20 cellular contexts compared by ENCODE assay signal in the genomic region with DNA sequence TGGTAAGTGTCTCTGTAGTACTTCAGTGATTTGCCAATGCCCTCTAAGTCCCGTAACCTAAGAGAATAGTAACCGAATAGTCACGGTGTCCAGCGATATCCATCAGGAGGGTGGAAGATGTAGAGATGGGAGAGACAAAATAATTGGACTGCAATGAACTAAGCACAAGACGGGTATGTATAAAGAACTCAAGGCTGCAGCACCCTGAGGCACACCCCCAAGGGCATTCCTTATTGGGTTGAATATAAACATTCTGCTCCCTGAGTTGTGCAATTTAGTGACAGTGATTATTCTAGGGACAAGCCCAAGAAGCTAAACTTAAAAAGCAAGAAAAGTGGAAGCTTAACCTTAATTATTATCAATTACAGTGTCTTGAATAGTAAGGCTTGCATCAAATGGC. TPM values are rescaled to one million over a fixed set of nuclear protein-coding genes. Genes with fewer than 3 reads are reported as not detected.
DNase-seq lines count a peak whose midpoint lies in the region; ATAC-seq, FAIRE-seq and TF ChIP-seq lines count a peak whose summit lies in the region.
"Had no signal": no experiment of that assay in that cellular context is flagged by ENCODE, and none has a peak within 500 bp of the region (broad histone marks: within the 10 kb centered on the region; RNA-seq: fewer than 3 reads in every experiment).

No MANE protein-coding gene starts in this region.

- no peak overlapping the region for H3K4ac ChIP-seq in IMR-90 (ENCODE audit: low read depth, low read length)

- no peak overlapping the region for H3K9ac ChIP-seq in IMR-90 (ENCODE audit: low read depth, low read length)
- H3K9ac ChIP-seq: KMS-11 had no signal

- peaks cover 0 to 2% (median 0%) of the 10 kb centered on the region in 8 donors for H3K9me3 Mint-ChIP-seq in CD4-positive, alpha-beta memory T cell
- H3K9me3 Mint-ChIP-seq: CD4-positive, alpha-beta T cell; GM23338 had no signal

- H2BK5ac ChIP-seq in IMR-90 (ENCODE audit: low read depth, low read length, poor library complexity, severe bottlenecking) = peak overlapping the region; percentile 28

- peaks cover 3 to 15% of the 10 kb centered on the region in 2 experiments; a peak in 3 of 4 replicates for H3K79me1 ChIP-seq in IMR-90 (ENCODE audit: low read depth in 1 of 2, low read length in 2 of 2)

- H2AK5ac ChIP-seq in IMR-90 (ENCODE audit: low read depth, low read length) = no peak overlapping the region

- H3K56ac ChIP-seq in IMR-90 (ENCODE audit: extremely low read depth, insufficient read depth, low read length) = no peak overlapping the region

- no peak overlapping the region for H2BK15ac ChIP-seq in IMR-90 (ENCODE audit: low read depth, low read length)

- DNase-seq in GM12891 (ENCODE audit: insufficient read length, low spot score) (no peak), IMR-90 (no peak), iris pigment epithelial cell (ENCODE audit: low read depth) (peak; percentile 45), HUDEP-2 (lab: John Stamatoyannopoulos, UW; ENCODE audit: unreplicated experiment in 76 of 76) (no peak), NCI-H146 treated with DMSO at 0.1 percent for 48 hours (lab: John Stamatoyannopoulos, UW; ENCODE audit: unreplicated experiment) (no peak)
- no peak for DNase-seq in CD4-positive, alpha-beta memory T cell
- DNase-seq in central memory CD4-positive, alpha-beta T cell = no peak
- DNase-seq: ACHN; AML-193; CD4-positive, alpha-beta T cell; DMS153; DMS79; H7 had no signal

- H4K20me1 ChIP-seq in IMR-90 (ENCODE audit: insufficient read depth, low read length) = no peaks in the 10 kb centered on the region

- in situ Hi-C loops in IMR-90 (cut with MboI; ENCODE audit: low sequenced_read_pairs) = loop anchor here (25.0 kb wide), 1 partner anchor 684 kb away; a partner anchor contains a TSS

- no peak overlapping the region for H2BK20ac ChIP-seq in IMR-90 (ENCODE audit: low read depth, low read length)

- no peak overlapping the region for H4K91ac ChIP-seq in IMR-90 (ENCODE audit: insufficient read depth, low read depth, low read length)

- no peak overlapping the region for H2AFZ ChIP-seq in IMR-90 (replicated peaks; ENCODE audit: low read length, poor library complexity)
- H2AFZ ChIP-seq: GM23338 had no signal

- H4K5ac ChIP-seq in IMR-90 (ENCODE audit: low read depth, low read length) = no peak overlapping the region

- H3K4me2 ChIP-seq in IMR-90 (ENCODE audit: low read depth, low read length) = no peak overlapping the region
- H3K4me2 ChIP-seq: GM23338, KMS-11 had no signal

- 100% methylated on average over 4 of the region's 5 CpGs; no CpG with 5 or more reads in 1 of the 2 experiments for WGBS in IMR-90 (ENCODE audit: extremely low coverage in 2 of 2, insufficient read length in 1 of 2), 2 experiments

- peaks cover 0 to 1% of the 10 kb centered on the region in 2 donors for H3K27me3 Mint-ChIP-seq in CD4-positive, alpha-beta memory T cell
- H3K27me3 Mint-ChIP-seq: CD4-positive, alpha-beta T cell had no signal

- peak; percentile 31 for FAIRE-seq in GM12891 (lab: Jason Lieb, UNC)
- FAIRE-seq: A204.1, GM12878, GM18507 had no signal

- H3K4me3 ChIP-seq in IMR-90 (ENCODE audit: insufficient read depth, low read depth, low read length) = no peak overlapping the region
- no peak overlapping the region for H3K4me3 ChIP-seq in CD4-positive, alpha-beta memory T cell (ENCODE audit: low read length in 2 of 2)
- H3K4me3 ChIP-seq: GM12878, GM23338 had no signal

- no peak overlapping the region for H3K27ac ChIP-seq in IMR-90 (ENCODE audit: insufficient read depth, low read length)
- no peak overlapping the region for H3K27ac ChIP-seq in CD4-positive, alpha-beta memory T cell (ENCODE audit: low read depth, low read length)
- H3K27ac ChIP-seq: C4-2B, KMS-11 had no signal

- H4K8ac ChIP-seq in IMR-90 (ENCODE audit: low read depth in 2 of 2, low read length in 2 of 2) = no peak overlapping the region

- no peaks in the 10 kb centered on the region for H3K9me3 ChIP-seq in IMR-90 (ENCODE audit: control insufficient read depth, insufficient read depth, low read length)
- H3K9me3 ChIP-seq in CD4-positive, alpha-beta memory T cell (ENCODE audit: control insufficient read depth in 1 of 2, low read length in 2 of 2) = no peaks in the 10 kb centered on the region

- ATAC-seq in IMR-90 (ENCODE audit: low read depth) = peak; percentile 70
- ATAC-seq: GM12878, GM23338, HCT116 had no signal

- POLR2A ChIA-PET in IMR-90 (lab: Charles Lee; ENCODE audit: unreplicated experiment) = no interaction called here
- POLR2A ChIA-PET in CD4-positive, alpha-beta memory T cell (lab: Charles Lee; ENCODE audit: partially characterized antibody) = no interaction called here

- H2BK120ac ChIP-seq in IMR-90 (ENCODE audit: low read depth, low read length) = no peak overlapping the region

- intact Hi-C loops in IMR-90 (cut with micrococcal nuclease) = no loop called here
- intact Hi-C loops in CD4-positive, alpha-beta memory T cell (cut with micrococcal nuclease) = no loop called here

- H3K4me3 Mint-ChIP-seq in CD4-positive, alpha-beta memory T cell = no peak overlapping the region
- H3K4me3 Mint-ChIP-seq: CD4-positive, alpha-beta T cell; GM23338 had no signal

- dilution Hi-C loops in IMR-90 (cut with HindIII; ENCODE audit: low sequenced_read_pairs, unreplicated experiment) = no loop called here

- no peak overlapping the region for H3K14ac ChIP-seq in IMR-90 (replicated peaks; ENCODE audit: low read depth, low read length)

- no peak overlapping the region for H3K18ac ChIP-seq in IMR-90 (ENCODE audit: low read depth, low read length)

- TF ChIP-seq POLR2A in GM12891 (IDR thresholded peaks at IDR 0.05; ENCODE audit: low read depth, low read length) (no peak), IMR-90 (IDR thresholded peaks at IDR 0.05; ENCODE audit: low read depth, low read length) (no peak)

- TF ChIP-seq CTCF in IMR-90 (conservative IDR thresholded peaks at IDR 0.05; ENCODE audit: low read depth, low read length) = no peak

- no peak for TF ChIP-seq RAD21 in IMR-90 (IDR thresholded peaks at IDR 0.05; ENCODE audit: low read length)

- H3K4me1 Mint-ChIP-seq in CD4-positive, alpha-beta memory T cell = no peaks in the 10 kb centered on the region
- H3K4me1 Mint-ChIP-seq: GM23338 had no signal

- H3K36me3 Mint-ChIP-seq in CD4-positive, alpha-beta memory T cell = no peaks in the 10 kb centered on the region

- no peaks in the 10 kb centered on the region for H3K27me3 ChIP-seq in IMR-90 (ENCODE audit: control insufficient read depth, insufficient read depth, low read length)
- no peaks in the 10 kb centered on the region for H3K27me3 ChIP-seq in CD4-positive, alpha-beta memory T cell (ENCODE audit: insufficient read depth, low read length)

- CTCF ChIA-PET in IMR-90 (lab: Yijun Ruan, JAX) = interaction anchor here (1.0 kb wide), 1 partner anchor 224 kb away, joined by 3 read pairs; no protein-coding TSS in a partner anchor
- CTCF ChIA-PET in CD4-positive, alpha-beta memory T cell (lab: Charles Lee; ENCODE audit: partially characterized antibody) = no interaction called here

- no peak overlapping the region for H3K27ac Mint-ChIP-seq in CD4-positive, alpha-beta memory T cell
- H3K27ac Mint-ChIP-seq: CD4-positive, alpha-beta T cell; GM23338 had no signal

- peaks cover 44% of the 10 kb centered on the region for H3K36me3 ChIP-seq in IMR-90 (ENCODE audit: control insufficient read depth, insufficient read depth, low read length)
- H3K36me3 ChIP-seq in CD4-positive, alpha-beta memory T cell (ENCODE audit: insufficient read depth, low read length) = no peaks in the 10 kb centered on the region

- H3K9me1 ChIP-seq in IMR-90 (ENCODE audit: insufficient read depth, low read length) = peaks cover 2% of the 10 kb centered on the region; the same call in 1 of the 2 replicates

- H3K4me1 ChIP-seq in IMR-90 (ENCODE audit: control insufficient read depth, insufficient read depth, low read length) = no peaks in the 10 kb centered on the region; the same call in 1 of the 2 replicates
- H3K4me1 ChIP-seq in CD4-positive, alpha-beta memory T cell (ENCODE audit: insufficient read depth, low read length) = no peaks in the 10 kb centered on the region

- no peak overlapping the region for H2AK9ac ChIP-seq in IMR-90 (replicated peaks; ENCODE audit: low read depth, low read length, poor library complexity)

- no TSS peak for BruUV-seq in IMR-90 (replicated peaks; lab: Mats Ljungman, UMichigan)

- no peak overlapping the region for H3K23ac ChIP-seq in IMR-90 (ENCODE audit: low read depth, low read length)

TF ChIP-seq in GM12891, 5 proteins besides CTCF, POLR2A, EP300 and RAD21:
- TF ChIP-seq TAF1 (IDR thresholded peaks at IDR 0.05; ENCODE audit: low read depth, low read length) (no peak), PAX5 (IDR thresholded peaks at IDR 0.05; ENCODE audit: insufficient read depth, low read length, severe bottlenecking) (no peak), SPI1 (IDR thresholded peaks at IDR 0.05; ENCODE audit: low read depth, low read length) (no peak)

TF ChIP-seq in IMR-90, 13 proteins besides CTCF, POLR2A, EP300 and RAD21:
- TF ChIP-seq CEBPB (IDR thresholded peaks at IDR 0.05; ENCODE audit: low read depth, low read length) = peak; percentile 49; the same call in 1 of the 2 replicates
- TF ChIP-seq FOS (IDR thresholded peaks at IDR 0.05; ENCODE audit: low read depth, low read length) = no peak

RNA-seq across cellular contexts. Expression of a gene that starts 14.6 kb away (rescaled TPM):
- 30.5 TPM for polyA plus RNA-seq in GM12891 (2012; ENCODE audit: low read depth, missing spikeins)
- 452 and 544 TPM in 2 replicates for total RNA-seq in IMR-90 (2012; rRNA removed)
- 80.7 and 97.7 TPM in 2 replicates for polyA plus RNA-seq in IMR-90 (2012; rRNA removed)
- 12.6 and 26.5 TPM in 2 replicates for polyA plus RNA-seq in IMR-90 (2012; cell fraction: cytosol; rRNA removed)
- polyA plus RNA-seq in IMR-90 (2012; cell fraction: nucleus; rRNA removed; ENCODE audit: low replicate concordance) = 183 and 380 TPM in 2 replicates
- total RNA-seq in CD4-positive, alpha-beta memory T cell = 1 to 10 TPM; 8.1 to 8.8 TPM
- 1 to 10 TPM; 1.1 to 2.2 TPM for polyA plus RNA-seq in CD4-positive, alpha-beta memory T cell

Comparison
In these comparisons a context has a peak if more than half of its experiments do, and no peak if none do; other contexts are left out.
1. RNA of a gene that starts 14.6 kb away (total RNA-seq): 452 to 544 TPM in IMR-90; 8.1 to 8.8 TPM in CD4-positive, alpha-beta memory T cell; every median in the first group is over 10 times any median in the second.